Comparison of ENCODE assay signal across 7 cellular contexts in the genomic region with DNA sequence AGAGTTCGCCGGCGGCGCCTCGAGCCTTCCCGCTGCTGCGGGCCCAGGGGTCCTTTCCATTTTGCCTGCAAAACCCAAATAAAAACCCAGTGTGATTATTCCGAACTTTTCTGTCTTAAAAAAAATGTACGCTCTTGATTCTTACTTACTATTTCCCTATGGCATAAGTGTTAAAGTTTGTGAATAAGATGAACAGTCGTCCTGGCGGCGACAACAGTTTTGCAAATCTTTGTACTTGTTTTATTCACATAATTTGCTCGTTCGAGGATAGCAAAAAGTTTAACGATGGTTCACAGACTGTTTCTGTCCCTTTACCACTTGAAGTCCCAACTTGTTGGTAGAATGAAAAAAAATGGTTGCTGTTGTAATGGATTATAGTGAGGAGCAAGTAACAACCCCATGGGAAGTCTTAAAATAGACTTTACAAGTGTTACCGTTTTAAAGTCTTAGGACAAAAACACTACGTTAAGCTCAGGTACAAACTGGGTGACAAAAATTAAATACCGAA. TPM values are rescaled to one million over a fixed set of nuclear protein-coding genes. Genes with fewer than 3 reads are reported as not detected.
A peak's percentile ranks its signal among the peaks of the same experiment; 100 is the strongest.
DNase-seq lines count a peak whose midpoint lies in the region; ATAC-seq, FAIRE-seq and TF ChIP-seq lines count a peak whose summit lies in the region.

No MANE protein-coding gene starts in this region.

- H3K36me3 ChIP-seq in OCI-LY3 (replicated peaks; ENCODE audit: low read depth, low read length) = peaks cover 32% of the 10 kb centered on the region

- 0 out of 2 replicates have a peak overlapping the region, but pooled peaks have one; percentile 49 for H2AFZ ChIP-seq in OCI-LY3 (ENCODE audit: low read depth, low read length)

- ATAC-seq in naive thymus-derived CD8-positive, alpha-beta T cell = no peak

- H4K20me1 ChIP-seq in OCI-LY3 (ENCODE audit: insufficient read depth, low read length) = peaks cover 7% of the 10 kb centered on the region

- H3K9me3 Mint-ChIP-seq in naive thymus-derived CD8-positive, alpha-beta T cell = peaks cover 0 to 4% (median 0%) of the 10 kb centered on the region in 9 donors

- peaks cover 11 to 55% (median 43%) of the 10 kb centered on the region in 4 donors for H3K4me1 Mint-ChIP-seq in naive thymus-derived CD8-positive, alpha-beta T cell

- peak overlapping the region; percentile 86 to 100 (median 96) for H3K4me3 Mint-ChIP-seq in naive thymus-derived CD8-positive, alpha-beta T cell

- H3K4me3 ChIP-seq in GM12875 (ENCODE audit: low read depth, low read length) (peak overlapping the region; percentile 77), OCI-LY3 (ENCODE audit: low read length) (peak overlapping the region; percentile 86)

- H3K9ac ChIP-seq in OCI-LY3 (ENCODE audit: low read length) = peak overlapping the region; percentile 92

- TF ChIP-seq CTCF in GM12875 (IDR thresholded peaks at IDR 0.05; ENCODE audit: borderline replicate concordance, insufficient read depth, low read depth, low read length) (no peak), OCI-LY3 (IDR thresholded peaks at IDR 0.05; ENCODE audit: low read depth, low read length) (no peak)

- FAIRE-seq in urothelium cell line (lab: Jason Lieb, UNC) = no peak

- no peaks in the 10 kb centered on the region for H3K27me3 ChIP-seq in OCI-LY3 (ENCODE audit: low read depth, low read length)

- peak overlapping the region; percentile 77 for H3K27ac ChIP-seq in OCI-LY3 (ENCODE audit: low read length)

- no peaks in the 10 kb centered on the region for H3K9me3 ChIP-seq in OCI-LY3 (ENCODE audit: insufficient read depth, low read length)

- peak overlapping the region; percentile 85 for H3K4me2 ChIP-seq in OCI-LY3 (ENCODE audit: low read length)

- DNase-seq in dermis blood vessel endothelial cell = peak; percentile 27
- DNase-seq in naive thymus-derived CD8-positive, alpha-beta T cell = no peak
- DNase-seq in NCI-H1694 (lab: John Stamatoyannopoulos, UW) = no peak
- no peak for DNase-seq in OCI-M2 (lab: John Stamatoyannopoulos, UW; ENCODE audit: unreplicated experiment)
- DNase-seq in urothelium cell line (ENCODE audit: low spot score) = no peak

- POLR2A ChIA-PET in naive thymus-derived CD8-positive, alpha-beta T cell (lab: Charles Lee) = interaction anchor here (1.4 kb wide), 1 partner anchor 30 kb away, joined by 8 read pairs; no protein-coding TSS in a partner anchor

- H3K36me3 Mint-ChIP-seq in naive thymus-derived CD8-positive, alpha-beta T cell = peaks cover 0 to 33% (median 8%) of the 10 kb centered on the region in 3 donors

- peaks cover 29% of the 10 kb centered on the region for H3K4me1 ChIP-seq in OCI-LY3 (ENCODE audit: low read length)

- peaks cover 0 to 2% (median 0%) of the 10 kb centered on the region in 5 donors for H3K27me3 Mint-ChIP-seq in naive thymus-derived CD8-positive, alpha-beta T cell

- H3K79me2 ChIP-seq in OCI-LY3 (ENCODE audit: low read length) = peaks cover 67% of the 10 kb centered on the region

- H3K27ac Mint-ChIP-seq in naive thymus-derived CD8-positive, alpha-beta T cell = peak overlapping the region; percentile 97 to 100 (median 99)

RNA-seq across cellular contexts. Expression of gene LSM8, which starts 0.5 kb away (rescaled TPM):
- 34.5 and 40.5 TPM in 2 replicates for total RNA-seq in dermis blood vessel endothelial cell
- 10 to 100 TPM; 63.5 to 63.9 TPM for total RNA-seq in naive thymus-derived CD8-positive, alpha-beta T cell
- polyA plus RNA-seq in naive thymus-derived CD8-positive, alpha-beta T cell = 10 to 100 TPM; 41.0 to 47.3 (median 45.3) TPM

RNA-seq across cellular contexts. Expression of gene ANKRD7, which starts 40.1 kb away (rescaled TPM):
- 0.51 TPM in 1 of 2 replicates, not detected in the other for total RNA-seq in dermis blood vessel endothelial cell
- under 1 TPM; 0.60 to 0.63 TPM for total RNA-seq in naive thymus-derived CD8-positive, alpha-beta T cell
- under 1 TPM in 2 of 3 donors, not detected in 1; 0.90 to 0.95 TPM for polyA plus RNA-seq in naive thymus-derived CD8-positive, alpha-beta T cell
